Comparison of ENCODE assay signal across 8 cellular contexts in the genomic region with DNA sequence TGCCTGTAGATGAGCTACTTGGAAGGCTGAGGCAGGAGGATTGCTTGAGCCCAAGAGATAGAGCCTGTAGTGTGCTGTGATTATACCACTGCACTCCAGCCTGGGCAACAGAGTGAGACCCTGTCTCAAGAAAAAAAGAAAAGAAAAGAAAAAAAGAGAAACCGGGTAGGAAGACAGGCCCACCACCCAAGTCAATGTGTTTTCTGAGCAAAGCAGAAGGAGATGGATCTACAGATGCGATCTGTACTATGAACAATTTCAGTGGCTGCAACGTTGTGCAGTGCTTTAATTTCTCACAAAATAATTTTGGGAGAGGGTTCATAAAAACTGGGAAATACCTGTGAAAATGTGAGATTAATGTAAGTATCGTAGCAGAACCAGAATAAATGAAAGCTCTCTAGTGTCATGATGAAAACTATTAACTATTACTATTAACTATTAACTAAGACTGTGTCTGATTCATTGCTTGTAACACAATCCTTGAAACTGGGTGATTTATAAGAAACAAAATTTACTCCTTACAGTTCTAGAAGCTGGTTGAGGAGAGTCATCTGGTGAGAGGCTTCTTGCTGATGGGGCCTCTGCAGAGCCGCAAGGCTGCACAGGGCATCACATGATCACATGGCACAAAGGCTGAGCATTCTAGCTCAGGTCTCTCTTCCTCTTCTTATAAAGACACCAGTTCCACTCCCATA.
DNase-seq lines count a peak whose midpoint lies in the region; ATAC-seq and TF ChIP-seq lines count a peak whose summit lies in the region.

No MANE protein-coding gene starts in this region.

- peak overlapping the region; percentile 98 for H3K27ac Mint-ChIP-seq in Calu3 (ENCODE audit: unreplicated experiment)

- no peaks in the 10 kb centered on the region for H3K27me3 ChIP-seq in Loucy (ENCODE audit: insufficient read depth, low read length, poor library complexity, severe bottlenecking)
- no peaks in the 10 kb centered on the region for H3K27me3 ChIP-seq in fibroblast of lung (ENCODE audit: control insufficient read depth, insufficient read depth, low read length)
- no peaks in the 10 kb centered on the region for H3K27me3 ChIP-seq in MM.1S (replicated peaks; ENCODE audit: insufficient read depth, low read length)

- no peak overlapping the region for H3K9ac ChIP-seq in Loucy (ENCODE audit: low read depth, low read length, poor library complexity, severe bottlenecking)
- H3K9ac ChIP-seq in fibroblast of lung (ENCODE audit: insufficient read depth, low read length), result no peak overlapping the region
- H3K9ac ChIP-seq in MM.1S (ENCODE audit: low read length), result no peak overlapping the region

- no peaks in the 10 kb centered on the region for H3K9me2 ChIP-seq in Loucy (replicated peaks; ENCODE audit: low read depth, low read length)
- H3K9me2 ChIP-seq in MM.1S (replicated peaks; ENCODE audit: insufficient read depth, low read length), result no peaks in the 10 kb centered on the region

- H3K27me3 Mint-ChIP-seq in Calu3 (ENCODE audit: unreplicated experiment), result no peaks in the 10 kb centered on the region

- H4K20me1 ChIP-seq in Loucy (ENCODE audit: insufficient read depth, low read length, poor library complexity, severe bottlenecking), result no peaks in the 10 kb centered on the region
- H4K20me1 ChIP-seq in fibroblast of lung (ENCODE audit: control insufficient read depth, extremely low read depth, insufficient read depth, low read length), result no peaks in the 10 kb centered on the region
- no peaks in the 10 kb centered on the region for H4K20me1 ChIP-seq in MM.1S (ENCODE audit: insufficient read depth, low read length)

- peak; percentile 45 for ATAC-seq in GM21515 (IDR thresholded peaks at IDR 0.05; ENCODE audit: unreplicated experiment)
- ATAC-seq in HG02610 (IDR thresholded peaks at IDR 0.05; ENCODE audit: unreplicated experiment), result no peak

- H3K36me3 ChIP-seq in Loucy (ENCODE audit: insufficient read depth, low read length) (no peaks in the 10 kb centered on the region), fibroblast of lung (ENCODE audit: control insufficient read depth, insufficient read depth, low read length) (no peaks in the 10 kb centered on the region), MM.1S (replicated peaks; ENCODE audit: insufficient read depth, low read length) (no peaks in the 10 kb centered on the region)

- no peaks in the 10 kb centered on the region for H3K9me3 Mint-ChIP-seq in Calu3 (ENCODE audit: low read depth, unreplicated experiment)

- peak overlapping the region; percentile 13 for H3K4me3 Mint-ChIP-seq in Calu3 (ENCODE audit: low read depth, unreplicated experiment)

- H3K4me2 ChIP-seq in Loucy (ENCODE audit: low read depth, low read length, poor library complexity, severe bottlenecking) (peak overlapping the region; percentile 6), fibroblast of lung (ENCODE audit: extremely low read depth, insufficient read depth, low read length) (no peak overlapping the region), MM.1S (ENCODE audit: low read depth, low read length) (no peak overlapping the region)

- CTCF ChIA-PET in Calu3 (lab: Charles Lee), result interaction anchor here (0.8 to 2.7 kb wide), 9 partner anchors 11 to 231 kb away, joined by 3 to 9 read pairs (median 5); no protein-coding TSS in a partner anchor

- H3K79me2 ChIP-seq in Loucy (ENCODE audit: insufficient read depth, low read length) (no peaks in the 10 kb centered on the region), fibroblast of lung (ENCODE audit: control insufficient read depth, insufficient read depth, low read length) (no peaks in the 10 kb centered on the region), MM.1S (ENCODE audit: low read length) (no peaks in the 10 kb centered on the region)

- peaks cover 55% of the 10 kb centered on the region for H3K4me1 Mint-ChIP-seq in Calu3 (ENCODE audit: low read depth, unreplicated experiment)

- H3K9me3 ChIP-seq in Loucy (ENCODE audit: insufficient read depth, low read depth, low read length) (no peaks in the 10 kb centered on the region), fibroblast of lung (ENCODE audit: control insufficient read depth, insufficient read depth, low read depth, low read length) (no peaks in the 10 kb centered on the region), MM.1S (replicated peaks; ENCODE audit: insufficient read depth, low read length) (no peaks in the 10 kb centered on the region)

- H3F3A ChIP-seq in Loucy (ENCODE audit: low read depth), result peaks cover 6% of the 10 kb centered on the region; the same call in 1 of the 2 replicates
- 0 out of 2 replicates have a peak, but pooled peaks cover 5% of the 10 kb centered on the region for H3F3A ChIP-seq in MM.1S (ENCODE audit: insufficient read depth, low read length)

- peak; percentile 58 for DNase-seq in Calu3
- DNase-seq in fibroblast of lung (ENCODE audit: low read depth in 2 of 2), result peak in 1 of 2 donors; percentile 26
- DNase-seq in NCI-H524 (lab: John Stamatoyannopoulos, UW), result no peak
- no peak for DNase-seq in retina
- DNase-seq in MM.1S, result no peak

- H3K4me1 ChIP-seq in Loucy (ENCODE audit: insufficient read depth, low read length, poor library complexity, severe bottlenecking) (peaks cover 43% of the 10 kb centered on the region), fibroblast of lung (ENCODE audit: control insufficient read depth, extremely low read depth, insufficient read depth, low read length) (peaks cover 10% of the 10 kb centered on the region), MM.1S (ENCODE audit: low read length) (peaks cover 20% of the 10 kb centered on the region)

- H2AFZ ChIP-seq in Loucy (ENCODE audit: low read length) (peak overlapping the region; percentile 40; the same call in 1 of the 2 replicates), fibroblast of lung (ENCODE audit: low read length) (no peak overlapping the region), MM.1S (ENCODE audit: low read length) (no peak overlapping the region)

- intact Hi-C loops in Calu3 (cut with micrococcal nuclease; ENCODE audit: unreplicated experiment), result loop anchor here (5.0 kb wide), 1 partner anchor 296 kb away; no protein-coding TSS in a partner anchor

- H3K4me3 ChIP-seq in Loucy (ENCODE audit: low read length, poor library complexity, severe bottlenecking), result no peak overlapping the region
- no peak overlapping the region for H3K4me3 ChIP-seq in fibroblast of lung (replicated peaks in 1 of 4; ENCODE audit: control extremely low read depth in 1 of 4, insufficient read depth in 1 of 4, low read depth in 3 of 4, low read length in 4 of 4)
- no peak overlapping the region for H3K4me3 ChIP-seq in MM.1S (ENCODE audit: low read length)

- H3K27ac ChIP-seq in fibroblast of lung (ENCODE audit: insufficient read depth, low read length) (peak overlapping the region; percentile 98), MM.1S (ENCODE audit: low read length) (no peak overlapping the region)

- TF ChIP-seq CTCF in Calu3 (IDR thresholded peaks at IDR 0.05; ENCODE audit: unreplicated experiment) (no peak), Loucy (conservative IDR thresholded peaks at IDR 0.05; ENCODE audit: low read length) (no peak), fibroblast of lung (conservative IDR thresholded peaks at IDR 0.05 in 1 of 2, IDR thresholded peaks at IDR 0.05 in 1 of 2; ENCODE audit: low read depth in 1 of 2, low read length in 2 of 2) (no peak), MM.1S (IDR thresholded peaks at IDR 0.05; ENCODE audit: low read length) (no peak)

- H3K36me3 Mint-ChIP-seq in Calu3 (ENCODE audit: insufficient read depth, unreplicated experiment), result peaks cover 18% of the 10 kb centered on the region

- no TSS peak for BruUV-seq in Calu3 (replicated peaks; lab: Mats Ljungman, UMichigan)
